In genomic region chr19:3968556-3969434, GRCh38 we compare ENCODE assay signal across 1 cellular context.
TF ChIP-seq lines count a peak whose summit lies in the region.

No MANE protein-coding gene starts in this region.

TF ChIP-seq in IMR-90, 13 proteins besides CTCF, POLR2A, EP300 and RAD21:
- peak; percentile 84 for TF ChIP-seq FOS (IDR thresholded peaks at IDR 0.05; ENCODE audit: low read depth, low read length)
- TF ChIP-seq MAFK (IDR thresholded peaks at IDR 0.05; ENCODE audit: low read depth, low read length): peak; percentile 51
- no peak; the same call in 1 of the 2 replicates for TF ChIP-seq CEBPB (IDR thresholded peaks at IDR 0.05; ENCODE audit: low read depth, low read length)
- TF ChIP-seq ELK1 (IDR thresholded peaks at IDR 0.05; ENCODE audit: borderline replicate concordance, low read depth, low read length): no peak
- peak; percentile 92 for TF ChIP-seq MXI1 (IDR thresholded peaks at IDR 0.05; ENCODE audit: borderline replicate concordance, low read depth, low read length)
- TF ChIP-seq RCOR1 (IDR thresholded peaks at IDR 0.05; ENCODE audit: insufficient replicate concordance, low read length): peak; percentile 18
- TF ChIP-seq, protein P1, sequence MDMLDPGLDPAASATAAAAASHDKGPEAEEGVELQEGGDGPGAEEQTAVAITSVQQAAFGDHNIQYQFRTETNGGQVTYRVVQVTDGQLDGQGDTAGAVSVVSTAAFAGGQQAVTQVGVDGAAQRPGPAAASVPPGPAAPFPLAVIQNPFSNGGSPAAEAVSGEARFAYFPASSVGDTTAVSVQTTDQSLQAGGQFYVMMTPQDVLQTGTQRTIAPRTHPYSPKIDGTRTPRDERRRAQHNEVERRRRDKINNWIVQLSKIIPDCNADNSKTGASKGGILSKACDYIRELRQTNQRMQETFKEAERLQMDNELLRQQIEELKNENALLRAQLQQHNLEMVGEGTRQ (IDR thresholded peaks at IDR 0.05; ENCODE audit: low read depth, low read length): 0 out of 2 replicates have a peak, but pooled peaks have one; percentile 6
- TF ChIP-seq BHLHE40 (IDR thresholded peaks at IDR 0.05; ENCODE audit: low read depth, low read length): 0 out of 2 replicates have a peak, but pooled peaks have one; percentile 37
- no peak for TF ChIP-seq SMC3 (IDR thresholded peaks at IDR 0.05; ENCODE audit: low read depth, low read length)
- peak; percentile 22; the same call in 1 of the 2 replicates for TF ChIP-seq RFX5 (IDR thresholded peaks at IDR 0.05; ENCODE audit: low read depth, low read length)
- no peak for TF ChIP-seq NFE2L2 (IDR thresholded peaks at IDR 0.05; ENCODE audit: low read depth, low read length)
- 0 out of 2 replicates have a peak, but pooled peaks have one; percentile 79 for TF ChIP-seq CHD1 (IDR thresholded peaks at IDR 0.05; ENCODE audit: low read depth, low read length)
- TF ChIP-seq MAZ (IDR thresholded peaks at IDR 0.05; ENCODE audit: borderline replicate concordance, low read depth, low read length): peak; percentile 75
